ENCODE assay signal across 12 cellular contexts in genomic region chr7:4748267-4748666, GRCh38. TPM values are rescaled to one million over a fixed set of nuclear protein-coding genes. Genes with fewer than 3 reads are reported as not detected.
A peak's percentile ranks its signal among the peaks of the same experiment; 100 is the strongest.
DNase-seq lines count a peak whose midpoint lies in the region; TF ChIP-seq lines count a peak whose summit lies in the region.
"Had no signal": no experiment of that assay in that cellular context is flagged by ENCODE, and none has a peak within 500 bp of the region (broad histone marks: within the 10 kb centered on the region; RNA-seq: fewer than 3 reads in every experiment).

No MANE protein-coding gene starts in this region.

- H3K79me2 ChIP-seq in hepatocyte: peaks cover 72% of the 10 kb centered on the region

- H3K9me2 ChIP-seq in hepatocyte (replicated peaks; ENCODE audit: insufficient read depth): no peaks in the 10 kb centered on the region

- H3K4me2 ChIP-seq in hepatocyte: no peak overlapping the region

- H3K9me3 ChIP-seq in hepatocyte (ENCODE audit: low read depth) (no peaks in the 10 kb centered on the region), spleen (no peaks in the 10 kb centered on the region)

- H3K27ac ChIP-seq in hepatocyte (peak overlapping the region; percentile 98), spleen (peak overlapping the region in 7 of 8 donors; percentile 85 to 95 (median 90))
- H3K27ac ChIP-seq: 22Rv1 had no signal

- peaks cover 17% of the 10 kb centered on the region for H3K36me3 Mint-ChIP-seq in T-helper 1 cell treated with Interleukin-12 subunit alpha and Interleukin-12 subunit beta and Interleukin-4 antibody, amounts not matched to agents 30 μg/mL and 1 μg/mL, for 36 hours (ENCODE audit: low read depth)
- peaks cover 25% of the 10 kb centered on the region for H3K36me3 Mint-ChIP-seq in activated T-helper 1 cell treated with anti-CD3 and anti-CD28 coated beads, Interleukin-12 subunit alpha, Interleukin-12 subunit beta, Interleukin-2, Interleukin-4 antibody, amounts not matched to agents 30 ng/mL and 10 ng/mL and 1 ng/mL, durations not matched to agents 14 hours and 24 hours and 36 hours (ENCODE audit: low read depth)

- peaks cover 42% of the 10 kb centered on the region for H3K4me1 Mint-ChIP-seq in T-helper 1 cell treated with Interleukin-12 subunit alpha and Interleukin-12 subunit beta and Interleukin-4 antibody, amounts not matched to agents 30 μg/mL and 1 μg/mL, for 36 hours (ENCODE audit: low read depth)
- peaks cover 51% of the 10 kb centered on the region for H3K4me1 Mint-ChIP-seq in activated T-helper 1 cell treated with anti-CD3 and anti-CD28 coated beads, Interleukin-12 subunit alpha, Interleukin-12 subunit beta, Interleukin-2, Interleukin-4 antibody, amounts not matched to agents 30 ng/mL and 10 ng/mL and 1 ng/mL, durations not matched to agents 14 hours and 24 hours and 36 hours (ENCODE audit: low read depth)

- no peaks in the 10 kb centered on the region for H3K9me3 Mint-ChIP-seq in T-helper 1 cell treated with Interleukin-12 subunit alpha and Interleukin-12 subunit beta and Interleukin-4 antibody, amounts not matched to agents 30 μg/mL and 1 μg/mL, for 36 hours
- no peaks in the 10 kb centered on the region for H3K9me3 Mint-ChIP-seq in activated T-helper 1 cell treated with anti-CD3 and anti-CD28 coated beads, Interleukin-12 subunit alpha, Interleukin-12 subunit beta, Interleukin-2, Interleukin-4 antibody, amounts not matched to agents 30 ng/mL and 10 ng/mL and 1 ng/mL, durations not matched to agents 14 hours and 24 hours and 36 hours

- H4K20me1 ChIP-seq in hepatocyte (ENCODE audit: insufficient read depth, poor library complexity, severe bottlenecking): peaks cover 11% of the 10 kb centered on the region

- 80% methylated on average over 6 of the region's 6 CpGs for WGBS in hepatocyte (ENCODE audit: low lambda C conversion rate, missing lambda C conversion rate)
- WGBS in spleen, 5 donors: 40 to 56% (median 48%) methylated on average over 6 of the region's 6 CpGs

- intact Hi-C loops in activated T-helper 1 cell treated with anti-CD3 and anti-CD28 coated beads, Interleukin-12 subunit alpha, Interleukin-12 subunit beta, Interleukin-2, Interleukin-4 antibody, amounts not matched to agents 30 ng/mL and 10 ng/mL and 1 ng/mL, durations not matched to agents 14 hours and 24 hours and 36 hours (cut with micrococcal nuclease): no loop called here
- intact Hi-C loops in spleen (cut with DNase I; ENCODE audit: low total_unique reads): no loop called here

- peak overlapping the region; percentile 67 for H3K4me3 Mint-ChIP-seq in T-helper 1 cell treated with Interleukin-12 subunit alpha and Interleukin-12 subunit beta and Interleukin-4 antibody, amounts not matched to agents 30 μg/mL and 1 μg/mL, for 36 hours
- peak overlapping the region; percentile 55 for H3K4me3 Mint-ChIP-seq in activated T-helper 1 cell treated with anti-CD3 and anti-CD28 coated beads, Interleukin-12 subunit alpha, Interleukin-12 subunit beta, Interleukin-2, Interleukin-4 antibody, amounts not matched to agents 30 ng/mL and 10 ng/mL and 1 ng/mL, durations not matched to agents 14 hours and 24 hours and 36 hours

- H3K36me3 ChIP-seq in hepatocyte (replicated peaks; ENCODE audit: insufficient read depth, low read depth): no peaks in the 10 kb centered on the region
- H3K36me3 ChIP-seq in spleen: peaks cover 0 to 66% (median 6%) of the 10 kb centered on the region in 6 donors

- peak overlapping the region; percentile 87 for H3K27ac Mint-ChIP-seq in T-helper 1 cell treated with Interleukin-12 subunit alpha and Interleukin-12 subunit beta and Interleukin-4 antibody, amounts not matched to agents 30 μg/mL and 1 μg/mL, for 36 hours
- peak overlapping the region; percentile 66 for H3K27ac Mint-ChIP-seq in activated T-helper 1 cell treated with anti-CD3 and anti-CD28 coated beads, Interleukin-12 subunit alpha, Interleukin-12 subunit beta, Interleukin-2, Interleukin-4 antibody, amounts not matched to agents 30 ng/mL and 10 ng/mL and 1 ng/mL, durations not matched to agents 14 hours and 24 hours and 36 hours

- TF ChIP-seq CTCF in hepatocyte (IDR thresholded peaks at IDR 0.05; ENCODE audit: poor library complexity) (no peak), spleen (IDR thresholded peaks at IDR 0.05 in 8 of 11, conservative IDR thresholded peaks at IDR 0.05 in 3 of 11) (no peak)

- no peak overlapping the region for H3K4me3 ChIP-seq in hepatocyte
- H3K4me3 ChIP-seq in spleen: no peak overlapping the region
- H3K4me3 ChIP-seq: lung had no signal

- DNase-seq in T-helper 1 cell (no peak), hepatocyte (ENCODE audit: low spot score) (no peak), spleen (no peak), activated gamma-delta T cell (lab: John Stamatoyannopoulos, UW) (no peak), NCI-H1694 treated with DMSO at 0.1 percent for 48 hours (lab: John Stamatoyannopoulos, UW) (no peak)
- DNase-seq in activated T-helper 1 cell treated with anti-CD3 and anti-CD28 coated beads, Interleukin-12 subunit alpha, Interleukin-12 subunit beta, Interleukin-2, Interleukin-4 antibody, amounts not matched to agents 30 ng/mL and 10 ng/mL and 1 ng/mL, durations not matched to agents 14 hours and 24 hours and 36 hours (ENCODE audit: low spot score): no peak
- no peak for DNase-seq in stimulated activated CD4-positive, alpha-beta T cell treated with anti-CD3 and anti-CD28 coated beads, Interleukin-2, amount 100 ng/mL, for 48 hours
- DNase-seq: activated effector memory CD4-positive, alpha-beta T cell treated with anti-CD3 and anti-CD28 coated beads, Interleukin-2, amount 50 U/mL, for 16 hours; trophoblast cell had no signal

- TF ChIP-seq POLR2A in spleen (IDR thresholded peaks at IDR 0.05): no peak

- H3K27me3 ChIP-seq in hepatocyte (no peaks in the 10 kb centered on the region), spleen (replicated peaks in 1 of 7) (no peaks in the 10 kb centered on the region)

- H3K4me1 ChIP-seq in hepatocyte (ENCODE audit: insufficient read depth) (peaks cover 47% of the 10 kb centered on the region), spleen (peaks cover 35 to 77% (median 59%) of the 10 kb centered on the region in 6 donors)

- no peaks in the 10 kb centered on the region for H3K27me3 Mint-ChIP-seq in T-helper 1 cell treated with Interleukin-12 subunit alpha and Interleukin-12 subunit beta and Interleukin-4 antibody, amounts not matched to agents 30 μg/mL and 1 μg/mL, for 36 hours (ENCODE audit: low read depth)
- H3K27me3 Mint-ChIP-seq in activated T-helper 1 cell treated with anti-CD3 and anti-CD28 coated beads, Interleukin-12 subunit alpha, Interleukin-12 subunit beta, Interleukin-2, Interleukin-4 antibody, amounts not matched to agents 30 ng/mL and 10 ng/mL and 1 ng/mL, durations not matched to agents 14 hours and 24 hours and 36 hours (ENCODE audit: insufficient read depth): no peaks in the 10 kb centered on the region

- H2AFZ ChIP-seq in hepatocyte: no peak overlapping the region

RNA-seq across cellular contexts. Expression of gene AP5Z1, which starts 27.2 kb away (rescaled TPM):
- total RNA-seq in activated T-helper 1 cell treated with anti-CD3 and anti-CD28 coated beads, Interleukin-12 subunit alpha, Interleukin-12 subunit beta, Interleukin-2, Interleukin-4 antibody, amounts not matched to agents 30 ng/mL and 10 ng/mL and 1 ng/mL, durations not matched to agents 14 hours and 24 hours and 36 hours: 55.9 and 56.8 TPM in 2 replicates
- total RNA-seq in hepatocyte (30.5 and 33.9 TPM in 2 replicates), spleen (10 to 100 TPM; 39.3 to 72.7 (median 62.8) TPM)
- polyA plus RNA-seq in hepatocyte (60.3 and 76.9 TPM in 2 replicates), spleen (100 to 1,000 TPM in 2 of 3 donors, 10 to 100 TPM in 1; 62.9 to 156 (median 139) TPM)
